In the genomic region with DNA sequence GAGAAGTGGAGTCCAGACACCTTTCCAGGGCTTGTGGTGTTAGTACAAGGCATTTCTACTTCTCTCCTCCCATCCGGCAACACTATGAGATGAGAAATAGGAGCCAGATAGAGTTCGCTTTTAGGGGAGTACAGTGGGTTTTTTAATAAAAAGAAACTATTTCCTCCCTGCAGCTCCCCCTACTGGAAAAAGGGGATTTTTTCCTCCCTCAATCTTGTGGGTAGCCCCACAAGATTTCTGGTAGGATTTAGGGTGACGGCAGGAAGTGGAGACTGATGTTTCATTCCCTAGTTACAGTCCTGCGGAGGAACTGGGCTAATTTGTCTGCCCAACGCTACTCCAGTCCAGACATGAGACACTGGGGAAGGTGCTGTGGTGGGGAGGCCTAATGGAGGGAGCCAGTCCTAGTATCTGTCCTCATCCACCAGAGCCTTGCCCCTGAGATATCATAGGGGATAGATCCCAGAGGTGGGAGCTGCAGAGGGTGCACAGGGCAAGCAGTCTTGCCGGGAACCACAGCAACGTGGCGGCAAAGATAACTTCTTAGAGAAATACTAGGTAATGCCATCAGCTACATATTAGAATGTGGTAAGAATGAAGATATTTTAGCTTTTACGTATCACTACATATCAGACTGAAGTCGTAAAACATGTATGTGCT, we compare ENCODE assay signal across 11 cellular contexts. TPM values are rescaled to one million over a fixed set of nuclear protein-coding genes. Genes with fewer than 3 reads are reported as not detected.
DNase-seq lines count a peak whose midpoint lies in the region; ATAC-seq and TF ChIP-seq lines count a peak whose summit lies in the region.
"Had no signal": no experiment of that assay in that cellular context is flagged by ENCODE, and none has a peak within 500 bp of the region (broad histone marks: within the 10 kb centered on the region; RNA-seq: fewer than 3 reads in every experiment).

No MANE protein-coding gene starts in this region.

- H3K4me3 Mint-ChIP-seq in endodermal cell (no peak overlapping the region), progenitor cell of endocrine pancreas (ENCODE audit: low read depth) (no peak overlapping the region)
- H3K4me3 Mint-ChIP-seq in natural killer cell treated with Interleukin-12 subunit alpha and Interleukin-12 subunit beta and Interleukin-15 and Interleukin-18, amount 100 ng/mL, for 72 hours = no peak overlapping the region
- H3K4me3 Mint-ChIP-seq: brain; T-helper 1 cell treated with Interleukin-12 subunit alpha and Interleukin-12 subunit beta and Interleukin-4 antibody, amounts not matched to agents 30 μg/mL and 1 μg/mL, for 36 hours had no signal

- 0 out of 2 replicates have a peak overlapping the region, but pooled peaks have one; percentile 22 for H2AFZ ChIP-seq in Loucy (ENCODE audit: low read length)

- no peak overlapping the region for H3K27ac ChIP-seq in endodermal cell (ENCODE audit: low read depth, low read length)
- H3K27ac ChIP-seq in right atrium auricular region = no peak overlapping the region

- no peaks in the 10 kb centered on the region for H3F3A ChIP-seq in Loucy (ENCODE audit: low read depth)

- H3K79me2 ChIP-seq in Loucy (ENCODE audit: insufficient read depth, low read length) = no peaks in the 10 kb centered on the region

- H3K27ac Mint-ChIP-seq in endodermal cell = no peak overlapping the region
- no peak overlapping the region for H3K27ac Mint-ChIP-seq in progenitor cell of endocrine pancreas
- H3K27ac Mint-ChIP-seq in natural killer cell treated with Interleukin-12 subunit alpha and Interleukin-12 subunit beta and Interleukin-15 and Interleukin-18, amount 100 ng/mL, for 72 hours = no peak overlapping the region
- H3K27ac Mint-ChIP-seq: brain; T-helper 1 cell treated with Interleukin-12 subunit alpha and Interleukin-12 subunit beta and Interleukin-4 antibody, amounts not matched to agents 30 μg/mL and 1 μg/mL, for 36 hours had no signal

- no peak for DNase-seq in GM10266 (ENCODE audit: extremely low spot score)
- DNase-seq in endodermal cell = peak; percentile 66
- no peak for DNase-seq in progenitor cell of endocrine pancreas (ENCODE audit: low spot score, unreplicated experiment)
- DNase-seq in COLO829 (ENCODE audit: low spot score) = no peak
- no peak for DNase-seq in natural killer cell treated with Interleukin-12 subunit alpha and Interleukin-12 subunit beta and Interleukin-15 and Interleukin-18, amount 100 ng/mL, for 72 hours (ENCODE audit: low spot score)
- DNase-seq in right atrium auricular region (ENCODE audit: low spot score) = no peak
- DNase-seq: activated CD8-positive, alpha-beta memory T cell treated with anti-CD3 and anti-CD28 coated beads, Interleukin-2, amount 50 U/mL, for 48 hours; hippocampal formation had no signal

- H4K20me1 ChIP-seq in Loucy (ENCODE audit: insufficient read depth, low read length, poor library complexity, severe bottlenecking) = no peaks in the 10 kb centered on the region

- no peak overlapping the region for H3K4me3 ChIP-seq in Loucy (ENCODE audit: low read length, poor library complexity, severe bottlenecking)
- no peak overlapping the region for H3K4me3 ChIP-seq in endodermal cell (ENCODE audit: low read length)
- no peak overlapping the region for H3K4me3 ChIP-seq in right atrium auricular region

- no peak for ATAC-seq in natural killer cell treated with Interleukin-12 subunit alpha and Interleukin-12 subunit beta and Interleukin-15 and Interleukin-18, amount 100 ng/mL, for 72 hours

- TF ChIP-seq CTCF in GM10266 (IDR thresholded peaks at IDR 0.05; ENCODE audit: control insufficient read depth, insufficient read depth, low read depth, missing control alignments) (peak; percentile 14), Loucy (conservative IDR thresholded peaks at IDR 0.05; ENCODE audit: low read length) (peak; percentile 73), endodermal cell (conservative IDR thresholded peaks at IDR 0.05) (peak; percentile 83), progenitor cell of endocrine pancreas (IDR thresholded peaks at IDR 0.05; ENCODE audit: unreplicated experiment) (peak; percentile 36), right atrium auricular region (IDR thresholded peaks at IDR 0.05) (peak in 1 of 2 donors; percentile 28)

- peaks cover 29% of the 10 kb centered on the region for H3K4me1 ChIP-seq in Loucy (ENCODE audit: insufficient read depth, low read length, poor library complexity, severe bottlenecking)
- H3K4me1 ChIP-seq in endodermal cell (ENCODE audit: control insufficient read depth, insufficient read depth, low read length) = no peaks in the 10 kb centered on the region
- no peaks in the 10 kb centered on the region for H3K4me1 ChIP-seq in right atrium auricular region

- H3K9me2 ChIP-seq in Loucy (replicated peaks; ENCODE audit: low read depth, low read length) = no peaks in the 10 kb centered on the region

- H3K9me3 Mint-ChIP-seq in endodermal cell = no peaks in the 10 kb centered on the region
- H3K9me3 Mint-ChIP-seq in progenitor cell of endocrine pancreas (ENCODE audit: low read depth) = peaks cover 10% of the 10 kb centered on the region
- H3K9me3 Mint-ChIP-seq in natural killer cell treated with Interleukin-12 subunit alpha and Interleukin-12 subunit beta and Interleukin-15 and Interleukin-18, amount 100 ng/mL, for 72 hours = peaks cover 11% of the 10 kb centered on the region
- H3K9me3 Mint-ChIP-seq: T-helper 1 cell treated with Interleukin-12 subunit alpha and Interleukin-12 subunit beta and Interleukin-4 antibody, amounts not matched to agents 30 μg/mL and 1 μg/mL, for 36 hours had no signal

- H3K36me3 Mint-ChIP-seq in endodermal cell (ENCODE audit: low read depth) = no peaks in the 10 kb centered on the region
- no peaks in the 10 kb centered on the region for H3K36me3 Mint-ChIP-seq in progenitor cell of endocrine pancreas (ENCODE audit: insufficient read depth)
- no peaks in the 10 kb centered on the region for H3K36me3 Mint-ChIP-seq in natural killer cell treated with Interleukin-12 subunit alpha and Interleukin-12 subunit beta and Interleukin-15 and Interleukin-18, amount 100 ng/mL, for 72 hours
- H3K36me3 Mint-ChIP-seq: brain had no signal

- no peaks in the 10 kb centered on the region for H3K36me3 ChIP-seq in Loucy (ENCODE audit: insufficient read depth, low read length)
- no peaks in the 10 kb centered on the region for H3K36me3 ChIP-seq in endodermal cell (ENCODE audit: control insufficient read depth, insufficient read depth, low read length)
- H3K36me3 ChIP-seq in right atrium auricular region = no peaks in the 10 kb centered on the region

- peaks cover 4% of the 10 kb centered on the region for H3K4me1 Mint-ChIP-seq in endodermal cell
- H3K4me1 Mint-ChIP-seq in progenitor cell of endocrine pancreas (ENCODE audit: low read depth) = peaks cover 8% of the 10 kb centered on the region
- no peaks in the 10 kb centered on the region for H3K4me1 Mint-ChIP-seq in natural killer cell treated with Interleukin-12 subunit alpha and Interleukin-12 subunit beta and Interleukin-15 and Interleukin-18, amount 100 ng/mL, for 72 hours (ENCODE audit: low read depth in 2 of 2)
- H3K4me1 Mint-ChIP-seq: brain had no signal

- H3K9ac ChIP-seq in Loucy (ENCODE audit: low read depth, low read length, poor library complexity, severe bottlenecking) = no peak overlapping the region
- H3K9ac ChIP-seq in endodermal cell (ENCODE audit: extremely low read depth, low read length, poor library complexity, severe bottlenecking) = no peak overlapping the region

- H3K9me3 ChIP-seq in Loucy (ENCODE audit: insufficient read depth, low read depth, low read length) (no peaks in the 10 kb centered on the region), endodermal cell (ENCODE audit: control insufficient read depth, low read length) (no peaks in the 10 kb centered on the region), right atrium auricular region (peaks cover 0 to 3% of the 10 kb centered on the region in 2 donors)

- no peaks in the 10 kb centered on the region for H3K27me3 Mint-ChIP-seq in endodermal cell (ENCODE audit: insufficient read depth)
- H3K27me3 Mint-ChIP-seq in progenitor cell of endocrine pancreas = no peaks in the 10 kb centered on the region
- no peaks in the 10 kb centered on the region for H3K27me3 Mint-ChIP-seq in natural killer cell treated with Interleukin-12 subunit alpha and Interleukin-12 subunit beta and Interleukin-15 and Interleukin-18, amount 100 ng/mL, for 72 hours

- 88 to 90% methylated on average over 2 to 9 of the region's 10 CpGs for WGBS in endodermal cell (ENCODE audit: insufficient coverage in 1 of 2, insufficient read length in 1 of 2), 2 experiments

- H3K27me3 ChIP-seq in Loucy (ENCODE audit: insufficient read depth, low read length, poor library complexity, severe bottlenecking) (no peaks in the 10 kb centered on the region), endodermal cell (ENCODE audit: control insufficient read depth, insufficient read depth, low read length, poor library complexity, severe bottlenecking) (no peaks in the 10 kb centered on the region), right atrium auricular region (no peaks in the 10 kb centered on the region)

- H3K4me2 ChIP-seq in Loucy (ENCODE audit: low read depth, low read length, poor library complexity, severe bottlenecking) = no peak overlapping the region

RNA-seq across cellular contexts. Expression of a gene that starts 45.6 kb away (rescaled TPM):
- total RNA-seq in endodermal cell (1 to 10 TPM; 1.3 to 2.4 TPM), progenitor cell of endocrine pancreas (2.9 and 3.3 TPM in 2 replicates), right atrium auricular region (10 to 100 TPM in 1 of 2 donors, 1 to 10 TPM in 1; 2.5 to 20.7 TPM)
- 0.89 TPM for polyA plus RNA-seq in endodermal cell (2013, experiment 1 of 2)
- 0.41 TPM for polyA plus RNA-seq in endodermal cell (2013, experiment 2 of 2)
- total RNA-seq in natural killer cell treated with Interleukin-12 subunit alpha and Interleukin-12 subunit beta and Interleukin-15 and Interleukin-18, amount 100 ng/mL, for 72 hours = under 1 TPM; 0.10 to 0.33 TPM
